Comparison of ENCODE assay signal across 12 cellular contexts in genomic region chr22:40263191-40263590, GRCh38.
DNase-seq lines count a peak whose midpoint lies in the region; ATAC-seq and TF ChIP-seq lines count a peak whose summit lies in the region.
"Had no signal": no experiment of that assay in that cellular context is flagged by ENCODE, and none has a peak within 500 bp of the region (broad histone marks: within the 10 kb centered on the region; RNA-seq: fewer than 3 reads in every experiment).

No MANE protein-coding gene starts in this region.

- BruUV-seq in MCF 10A (replicated peaks; lab: Mats Ljungman, UMichigan) = no TSS peak

- ATAC-seq in Right ventricle myocardium inferior (peak; percentile 57), HG03135 (IDR thresholded peaks at IDR 0.05; ENCODE audit: unreplicated experiment) (no peak)
- peak; percentile 43 for ATAC-seq in activated CD8-positive, alpha-beta T cell treated with anti-CD3 and anti-CD28 coated beads for 36 hours
- ATAC-seq in stimulated activated naive B cell treated with anti-CD40 and anti-IgM and Interleukin-4, amounts not matched to agents 10 μg/mL and 1 μg/mL and 100 μg/mL, for 72 hours (replicated peaks) = no peak

- peaks cover 33% of the 10 kb centered on the region for H3K36me3 ChIP-seq in right atrium auricular region

- no peaks in the 10 kb centered on the region for H3K27me3 Mint-ChIP-seq in activated CD8-positive, alpha-beta T cell treated with anti-CD3 and anti-CD28 coated beads for 36 hours
- no peaks in the 10 kb centered on the region for H3K27me3 Mint-ChIP-seq in stimulated activated naive B cell treated with anti-CD40 and anti-IgM and Interleukin-4, amounts not matched to agents 10 μg/mL and 1 μg/mL and 100 μg/mL, for 72 hours
- no peaks in the 10 kb centered on the region for H3K27me3 Mint-ChIP-seq in MCF 10A (ENCODE audit: insufficient read depth, unreplicated experiment)

- intact Hi-C loops in Right ventricle myocardium inferior (cut with DNase I) (no loop called here), cardiac septum (cut with DNase I) (no loop called here), MCF 10A (cut with micrococcal nuclease) (no loop called here)
- intact Hi-C loops in activated CD8-positive, alpha-beta T cell treated with anti-CD3 and anti-CD28 coated beads for 36 hours (cut with micrococcal nuclease) = no loop called here

- CTCF ChIA-PET in activated CD8-positive, alpha-beta T cell treated with anti-CD3 and anti-CD28 coated beads for 36 hours (lab: Charles Lee) = interaction anchor here (0.9 to 1.1 kb wide), 2 partner anchors 9 to 85 kb away, joined by 3 to 5 read pairs; no protein-coding TSS in a partner anchor
- CTCF ChIA-PET in MCF 10A (lab: Yijun Ruan, JAX) = interaction anchor here (0.6 to 0.7 kb wide), 3 partner anchors 20 to 110 kb away, joined by 3 to 5 read pairs (median 3); no protein-coding TSS in a partner anchor

- peak overlapping the region; percentile 10 to 31 for H3K27ac ChIP-seq in right atrium auricular region

- H3K27me3 ChIP-seq in right atrium auricular region = no peaks in the 10 kb centered on the region
- H3K27me3 ChIP-seq: upper lobe of left lung had no signal

- H3K9me3 Mint-ChIP-seq in activated CD8-positive, alpha-beta T cell treated with anti-CD3 and anti-CD28 coated beads for 36 hours = no peaks in the 10 kb centered on the region
- no peaks in the 10 kb centered on the region for H3K9me3 Mint-ChIP-seq in stimulated activated naive B cell treated with anti-CD40 and anti-IgM and Interleukin-4, amounts not matched to agents 10 μg/mL and 1 μg/mL and 100 μg/mL, for 72 hours
- no peaks in the 10 kb centered on the region for H3K9me3 Mint-ChIP-seq in MCF 10A (ENCODE audit: unreplicated experiment)
- H3K9me3 Mint-ChIP-seq: mesothelial cell of epicardium had no signal

- peaks cover 0 to 49% of the 10 kb centered on the region in 2 donors for H3K4me1 ChIP-seq in right atrium auricular region

- POLR2A ChIA-PET in activated CD8-positive, alpha-beta T cell treated with anti-CD3 and anti-CD28 coated beads for 36 hours (lab: Charles Lee) = interaction anchor here (0.6 to 1.4 kb wide), 5 partner anchors 9 to 82 kb away, joined by 3 to 4 read pairs (median 3); no protein-coding TSS in a partner anchor
- POLR2A ChIA-PET in MCF 10A (lab: Yijun Ruan, JAX) = interaction anchor here (1.0 to 1.1 kb wide), 2 partner anchors 14 to 86 kb away, joined by 3 read pairs; partner anchors contain the start of gene TNRC6B

- DNase-seq in Right ventricle myocardium inferior (ENCODE audit: missing footprints) = no peak
- no peak for DNase-seq in cardiac septum (ENCODE audit: low spot score)
- DNase-seq in activated CD8-positive, alpha-beta T cell treated with anti-CD3 and anti-CD28 coated beads for 36 hours = no peak
- DNase-seq in right atrium auricular region (ENCODE audit: low spot score) = peak; percentile 71
- no peak for DNase-seq in stimulated activated naive B cell treated with anti-CD40 and anti-IgM and Interleukin-4, amounts not matched to agents 10 μg/mL and 1 μg/mL and 100 μg/mL, for 72 hours
- DNase-seq in MCF 10A (ENCODE audit: unreplicated experiment) = no peak
- DNase-seq in nucleus accumbens (lab: John Stamatoyannopoulos, UW) = no peak
- DNase-seq: activated naive CD4-positive, alpha-beta T cell treated with Interleukin-2 at 50 U/mL for 16 hours had no signal

- no peak overlapping the region for H3K4me3 Mint-ChIP-seq in activated CD8-positive, alpha-beta T cell treated with anti-CD3 and anti-CD28 coated beads for 36 hours
- no peak overlapping the region for H3K4me3 Mint-ChIP-seq in stimulated activated naive B cell treated with anti-CD40 and anti-IgM and Interleukin-4, amounts not matched to agents 10 μg/mL and 1 μg/mL and 100 μg/mL, for 72 hours
- H3K4me3 Mint-ChIP-seq in MCF 10A (ENCODE audit: unreplicated experiment) = no peak overlapping the region
- H3K4me3 Mint-ChIP-seq: mesothelial cell of epicardium had no signal

- peaks cover 51% of the 10 kb centered on the region for H3K36me3 Mint-ChIP-seq in activated CD8-positive, alpha-beta T cell treated with anti-CD3 and anti-CD28 coated beads for 36 hours (ENCODE audit: low read depth)
- peaks cover 52 to 61% of the 10 kb centered on the region in 2 donors for H3K36me3 Mint-ChIP-seq in stimulated activated naive B cell treated with anti-CD40 and anti-IgM and Interleukin-4, amounts not matched to agents 10 μg/mL and 1 μg/mL and 100 μg/mL, for 72 hours
- peaks cover 61% of the 10 kb centered on the region for H3K36me3 Mint-ChIP-seq in MCF 10A (ENCODE audit: insufficient read depth, unreplicated experiment)

- no peaks in the 10 kb centered on the region for H3K9me3 ChIP-seq in right atrium auricular region
- H3K9me3 ChIP-seq: upper lobe of left lung had no signal

- peaks cover 51% of the 10 kb centered on the region for H3K4me1 Mint-ChIP-seq in activated CD8-positive, alpha-beta T cell treated with anti-CD3 and anti-CD28 coated beads for 36 hours (ENCODE audit: low read depth)
- peaks cover 24 to 43% of the 10 kb centered on the region in 2 donors for H3K4me1 Mint-ChIP-seq in stimulated activated naive B cell treated with anti-CD40 and anti-IgM and Interleukin-4, amounts not matched to agents 10 μg/mL and 1 μg/mL and 100 μg/mL, for 72 hours
- H3K4me1 Mint-ChIP-seq in MCF 10A (ENCODE audit: insufficient read depth, unreplicated experiment) = peaks cover 22% of the 10 kb centered on the region

- peak overlapping the region; percentile 63 for H3K27ac Mint-ChIP-seq in activated CD8-positive, alpha-beta T cell treated with anti-CD3 and anti-CD28 coated beads for 36 hours
- peak overlapping the region; percentile 7 for H3K27ac Mint-ChIP-seq in stimulated activated naive B cell treated with anti-CD40 and anti-IgM and Interleukin-4, amounts not matched to agents 10 μg/mL and 1 μg/mL and 100 μg/mL, for 72 hours
- no peak overlapping the region for H3K27ac Mint-ChIP-seq in MCF 10A (ENCODE audit: low read depth, unreplicated experiment)
- H3K27ac Mint-ChIP-seq: mesothelial cell of epicardium had no signal

- TF ChIP-seq CTCF in activated CD8-positive, alpha-beta T cell treated with anti-CD3 and anti-CD28 coated beads for 36 hours (IDR thresholded peaks at IDR 0.05) = no peak
- TF ChIP-seq CTCF in right atrium auricular region (IDR thresholded peaks at IDR 0.05) (no peak), MCF 10A (IDR thresholded peaks at IDR 0.05; ENCODE audit: unreplicated experiment) (no peak)

- no peak overlapping the region for H3K4me3 ChIP-seq in right atrium auricular region
- H3K4me3 ChIP-seq: coronary artery, upper lobe of left lung had no signal

Comparison
In these comparisons a context has a peak if more than half of its experiments do, and no peak if none do; other contexts are left out.
1. ATAC-seq: peak in Right ventricle myocardium inferior (single experiment) and activated CD8-positive, alpha-beta T cell treated with anti-CD3 and anti-CD28 coated beads for 36 hours (single experiment); none in stimulated activated naive B cell treated with anti-CD40 and anti-IgM and Interleukin-4, amounts not matched to agents 10 μg/mL and 1 μg/mL and 100 μg/mL, for 72 hours (0 of 2) and HG03135 (single experiment).